ENCODE assay signal across 2 cellular contexts in the genomic region with DNA sequence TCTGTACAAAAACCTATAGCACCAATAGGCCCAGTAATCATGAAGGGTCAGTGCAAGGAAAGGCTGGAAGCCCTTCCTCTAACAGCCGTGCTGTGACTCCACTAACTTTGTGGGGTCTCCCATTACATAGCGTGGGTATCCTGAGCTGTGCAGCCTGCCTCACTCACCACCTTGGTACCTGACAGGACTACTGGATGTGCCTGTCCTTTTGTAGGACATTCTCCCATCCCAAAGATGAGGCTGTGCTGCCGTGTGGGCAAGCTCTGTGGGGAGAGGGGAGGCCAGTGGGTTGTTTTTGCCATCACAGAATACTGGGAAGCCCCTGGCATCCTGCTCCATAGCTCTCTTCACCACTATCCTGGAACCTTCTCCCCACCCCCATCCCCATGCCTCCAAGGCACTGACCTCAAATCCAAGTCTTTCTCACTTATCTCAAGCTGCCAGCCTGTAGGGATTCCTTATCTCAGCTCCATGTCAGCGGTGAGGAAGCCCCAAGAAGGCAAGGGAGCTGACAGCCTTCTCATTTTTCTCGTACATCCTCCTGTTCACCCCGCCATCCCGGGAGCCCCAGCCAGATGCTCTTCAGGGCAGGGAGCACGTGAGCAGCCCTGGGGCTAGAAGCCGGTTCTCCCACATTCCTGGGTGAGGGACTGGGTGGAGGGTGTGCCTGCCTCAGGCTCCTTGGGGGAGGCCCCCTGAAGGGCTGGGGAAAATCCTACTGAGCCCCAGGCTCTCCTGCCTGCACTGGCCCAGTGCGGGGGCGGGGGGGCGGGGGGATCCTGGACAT.
TF ChIP-seq lines count a peak whose summit lies in the region.

No MANE protein-coding gene starts in this region.

TF ChIP-seq in IMR-90, 13 proteins besides CTCF, POLR2A, EP300 and RAD21:
- TF ChIP-seq, protein P1, sequence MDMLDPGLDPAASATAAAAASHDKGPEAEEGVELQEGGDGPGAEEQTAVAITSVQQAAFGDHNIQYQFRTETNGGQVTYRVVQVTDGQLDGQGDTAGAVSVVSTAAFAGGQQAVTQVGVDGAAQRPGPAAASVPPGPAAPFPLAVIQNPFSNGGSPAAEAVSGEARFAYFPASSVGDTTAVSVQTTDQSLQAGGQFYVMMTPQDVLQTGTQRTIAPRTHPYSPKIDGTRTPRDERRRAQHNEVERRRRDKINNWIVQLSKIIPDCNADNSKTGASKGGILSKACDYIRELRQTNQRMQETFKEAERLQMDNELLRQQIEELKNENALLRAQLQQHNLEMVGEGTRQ (IDR thresholded peaks at IDR 0.05; ENCODE audit: low read depth, low read length) = no peak
- TF ChIP-seq MXI1 (IDR thresholded peaks at IDR 0.05; ENCODE audit: borderline replicate concordance, low read depth, low read length) = no peak
- no peak for TF ChIP-seq MAZ (IDR thresholded peaks at IDR 0.05; ENCODE audit: borderline replicate concordance, low read depth, low read length)
- TF ChIP-seq BHLHE40 (IDR thresholded peaks at IDR 0.05; ENCODE audit: low read depth, low read length) = no peak
- TF ChIP-seq, protein P2, sequence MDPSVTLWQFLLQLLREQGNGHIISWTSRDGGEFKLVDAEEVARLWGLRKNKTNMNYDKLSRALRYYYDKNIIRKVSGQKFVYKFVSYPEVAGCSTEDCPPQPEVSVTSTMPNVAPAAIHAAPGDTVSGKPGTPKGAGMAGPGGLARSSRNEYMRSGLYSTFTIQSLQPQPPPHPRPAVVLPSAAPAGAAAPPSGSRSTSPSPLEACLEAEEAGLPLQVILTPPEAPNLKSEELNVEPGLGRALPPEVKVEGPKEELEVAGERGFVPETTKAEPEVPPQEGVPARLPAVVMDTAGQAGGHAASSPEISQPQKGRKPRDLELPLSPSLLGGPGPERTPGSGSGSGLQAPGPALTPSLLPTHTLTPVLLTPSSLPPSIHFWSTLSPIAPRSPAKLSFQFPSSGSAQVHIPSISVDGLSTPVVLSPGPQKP (IDR thresholded peaks at IDR 0.05; ENCODE audit: borderline replicate concordance, low read depth, low read length) = no peak
- no peak for TF ChIP-seq NFE2L2 (IDR thresholded peaks at IDR 0.05; ENCODE audit: low read depth, low read length)
- TF ChIP-seq CHD1 (IDR thresholded peaks at IDR 0.05; ENCODE audit: low read depth, low read length) = no peak
- TF ChIP-seq FOS (IDR thresholded peaks at IDR 0.05; ENCODE audit: low read depth, low read length) = no peak
- TF ChIP-seq CEBPB (IDR thresholded peaks at IDR 0.05; ENCODE audit: low read depth, low read length) = no peak
- TF ChIP-seq RCOR1 (IDR thresholded peaks at IDR 0.05; ENCODE audit: insufficient replicate concordance, low read length) = no peak
- no peak for TF ChIP-seq SMC3 (IDR thresholded peaks at IDR 0.05; ENCODE audit: low read depth, low read length)

TF ChIP-seq in K562, 482 proteins besides CTCF, POLR2A, EP300 and RAD21 (continues in another document):
- TF ChIP-seq HCFC1 (IDR thresholded peaks at IDR 0.05; ENCODE audit: low read depth, low read length) = no peak
- TF ChIP-seq MEF2D (tag; conservative IDR thresholded peaks at IDR 0.05; ENCODE audit: low read depth) = 0 out of 2 replicates have a peak, but pooled peaks have one; percentile 70
- peak; percentile 21; the same call in 1 of the 2 replicates for TF ChIP-seq PML (IDR thresholded peaks at IDR 0.05; ENCODE audit: low read length)
- no peak for TF ChIP-seq ILK (tag; IDR thresholded peaks at IDR 0.05; ENCODE audit: borderline replicate concordance, low read depth)
- TF ChIP-seq RCOR1 (IDR thresholded peaks at IDR 0.05; ENCODE audit: borderline replicate concordance in 1 of 2, low read depth in 2 of 2, low read length in 2 of 2) = peak; percentile 73 to 99; a peak in 3 of 4 replicates
- TF ChIP-seq SOX6 (IDR thresholded peaks at IDR 0.05) = peak; percentile 90
- no peak for TF ChIP-seq GABPB2 (CRISPR knock-in tag; conservative IDR thresholded peaks at IDR 0.05)
- TF ChIP-seq ZNF140 (CRISPR knock-in tag; IDR thresholded peaks at IDR 0.05) = no peak
- no peak for TF ChIP-seq FOXJ3 (CRISPR knock-in tag; IDR thresholded peaks at IDR 0.05)
- no peak for TF ChIP-seq ZZZ3 (IDR thresholded peaks at IDR 0.05)
- no peak for TF ChIP-seq CEBPB (tag; IDR thresholded peaks at IDR 0.05)
- TF ChIP-seq MECOM (CRISPR knock-in tag; IDR thresholded peaks at IDR 0.05) = peak; percentile 65; the same call in 1 of the 2 replicates
- TF ChIP-seq, protein P3, sequence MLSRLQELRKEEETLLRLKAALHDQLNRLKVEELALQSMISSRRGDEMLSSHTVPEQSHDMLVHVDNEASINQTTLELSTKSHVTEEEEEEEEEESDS (CRISPR knock-in tag; IDR thresholded peaks at IDR 0.05) = no peak
- no peak for TF ChIP-seq WHSC1 (IDR thresholded peaks at IDR 0.05; ENCODE audit: low read length)
- TF ChIP-seq ZNF282 (CRISPR knock-in tag; IDR thresholded peaks at IDR 0.05) = no peak
- no peak for TF ChIP-seq RBM34 (IDR thresholded peaks at IDR 0.05; ENCODE audit: borderline replicate concordance, insufficient read depth, low read length)
- peak; percentile 82 for TF ChIP-seq ZNF197 (CRISPR knock-in tag; IDR thresholded peaks at IDR 0.05; ENCODE audit: low read depth)
- TF ChIP-seq IRF2 (CRISPR knock-in tag; IDR thresholded peaks at IDR 0.05) = no peak
- TF ChIP-seq, protein P4, sequence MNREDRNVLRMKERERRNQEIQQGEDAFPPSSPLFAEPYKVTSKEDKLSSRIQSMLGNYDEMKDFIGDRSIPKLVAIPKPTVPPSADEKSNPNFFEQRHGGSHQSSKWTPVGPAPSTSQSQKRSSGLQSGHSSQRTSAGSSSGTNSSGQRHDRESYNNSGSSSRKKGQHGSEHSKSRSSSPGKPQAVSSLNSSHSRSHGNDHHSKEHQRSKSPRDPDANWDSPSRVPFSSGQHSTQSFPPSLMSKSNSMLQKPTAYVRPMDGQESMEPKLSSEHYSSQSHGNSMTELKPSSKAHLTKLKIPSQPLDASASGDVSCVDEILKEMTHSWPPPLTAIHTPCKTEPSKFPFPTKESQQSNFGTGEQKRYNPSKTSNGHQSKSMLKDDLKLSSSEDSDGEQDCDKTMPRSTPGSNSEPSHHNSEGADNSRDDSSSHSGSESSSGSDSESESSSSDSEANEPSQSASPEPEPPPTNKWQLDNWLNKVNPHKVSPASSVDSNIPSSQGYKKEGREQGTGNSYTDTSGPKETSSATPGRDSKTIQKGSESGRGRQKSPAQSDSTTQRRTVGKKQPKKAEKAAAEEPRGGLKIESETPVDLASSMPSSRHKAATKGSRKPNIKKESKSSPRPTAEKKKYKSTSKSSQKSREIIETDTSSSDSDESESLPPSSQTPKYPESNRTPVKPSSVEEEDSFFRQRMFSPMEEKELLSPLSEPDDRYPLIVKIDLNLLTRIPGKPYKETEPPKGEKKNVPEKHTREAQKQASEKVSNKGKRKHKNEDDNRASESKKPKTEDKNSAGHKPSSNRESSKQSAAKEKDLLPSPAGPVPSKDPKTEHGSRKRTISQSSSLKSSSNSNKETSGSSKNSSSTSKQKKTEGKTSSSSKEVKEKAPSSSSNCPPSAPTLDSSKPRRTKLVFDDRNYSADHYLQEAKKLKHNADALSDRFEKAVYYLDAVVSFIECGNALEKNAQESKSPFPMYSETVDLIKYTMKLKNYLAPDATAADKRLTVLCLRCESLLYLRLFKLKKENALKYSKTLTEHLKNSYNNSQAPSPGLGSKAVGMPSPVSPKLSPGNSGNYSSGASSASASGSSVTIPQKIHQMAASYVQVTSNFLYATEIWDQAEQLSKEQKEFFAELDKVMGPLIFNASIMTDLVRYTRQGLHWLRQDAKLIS (CRISPR knock-in tag; IDR thresholded peaks at IDR 0.05) = no peak
- TF ChIP-seq ZNF695 (CRISPR knock-in tag; IDR thresholded peaks at IDR 0.05) = no peak
- peak; percentile 98 for TF ChIP-seq CTBP1 (IDR thresholded peaks at IDR 0.05; ENCODE audit: borderline replicate concordance)
- TF ChIP-seq ZNF707 (CRISPR knock-in tag; conservative IDR thresholded peaks at IDR 0.05) = no peak
- TF ChIP-seq NCOA2 (IDR thresholded peaks at IDR 0.05; ENCODE audit: partially characterized antibody in 2 of 2) = no peak
- no peak for TF ChIP-seq KHSRP (IDR thresholded peaks at IDR 0.05)
- TF ChIP-seq ZNF165 (CRISPR knock-in tag; IDR thresholded peaks at IDR 0.05; ENCODE audit: borderline replicate concordance) = no peak
- TF ChIP-seq HDAC1 (IDR thresholded peaks at IDR 0.05) = peak in 1 of 2 experiments; percentile 96; a peak in 2 of 4 replicates
- TF ChIP-seq TRIM28 (IDR thresholded peaks at IDR 0.05) = no peak
- TF ChIP-seq PRMT5 (CRISPR knock-in tag; IDR thresholded peaks at IDR 0.05) = no peak
- no peak for TF ChIP-seq ARID2 (IDR thresholded peaks at IDR 0.05)
- TF ChIP-seq, protein P5, sequence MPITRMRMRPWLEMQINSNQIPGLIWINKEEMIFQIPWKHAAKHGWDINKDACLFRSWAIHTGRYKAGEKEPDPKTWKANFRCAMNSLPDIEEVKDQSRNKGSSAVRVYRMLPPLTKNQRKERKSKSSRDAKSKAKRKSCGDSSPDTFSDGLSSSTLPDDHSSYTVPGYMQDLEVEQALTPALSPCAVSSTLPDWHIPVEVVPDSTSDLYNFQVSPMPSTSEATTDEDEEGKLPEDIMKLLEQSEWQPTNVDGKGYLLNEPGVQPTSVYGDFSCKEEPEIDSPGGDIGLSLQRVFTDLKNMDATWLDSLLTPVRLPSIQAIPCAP (CRISPR knock-in tag; IDR thresholded peaks at IDR 0.05; ENCODE audit: borderline replicate concordance) = no peak
- no peak for TF ChIP-seq ZBTB7A (IDR thresholded peaks at IDR 0.05; ENCODE audit: borderline replicate concordance, control insufficient read depth, low read depth, low read length)
- TF ChIP-seq, protein P6, sequence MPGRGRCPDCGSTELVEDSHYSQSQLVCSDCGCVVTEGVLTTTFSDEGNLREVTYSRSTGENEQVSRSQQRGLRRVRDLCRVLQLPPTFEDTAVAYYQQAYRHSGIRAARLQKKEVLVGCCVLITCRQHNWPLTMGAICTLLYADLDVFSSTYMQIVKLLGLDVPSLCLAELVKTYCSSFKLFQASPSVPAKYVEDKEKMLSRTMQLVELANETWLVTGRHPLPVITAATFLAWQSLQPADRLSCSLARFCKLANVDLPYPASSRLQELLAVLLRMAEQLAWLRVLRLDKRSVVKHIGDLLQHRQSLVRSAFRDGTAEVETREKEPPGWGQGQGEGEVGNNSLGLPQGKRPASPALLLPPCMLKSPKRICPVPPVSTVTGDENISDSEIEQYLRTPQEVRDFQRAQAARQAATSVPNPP (IDR thresholded peaks at IDR 0.05; ENCODE audit: borderline replicate concordance, insufficient read depth, insufficient read length) = no peak
- TF ChIP-seq, protein P7, sequence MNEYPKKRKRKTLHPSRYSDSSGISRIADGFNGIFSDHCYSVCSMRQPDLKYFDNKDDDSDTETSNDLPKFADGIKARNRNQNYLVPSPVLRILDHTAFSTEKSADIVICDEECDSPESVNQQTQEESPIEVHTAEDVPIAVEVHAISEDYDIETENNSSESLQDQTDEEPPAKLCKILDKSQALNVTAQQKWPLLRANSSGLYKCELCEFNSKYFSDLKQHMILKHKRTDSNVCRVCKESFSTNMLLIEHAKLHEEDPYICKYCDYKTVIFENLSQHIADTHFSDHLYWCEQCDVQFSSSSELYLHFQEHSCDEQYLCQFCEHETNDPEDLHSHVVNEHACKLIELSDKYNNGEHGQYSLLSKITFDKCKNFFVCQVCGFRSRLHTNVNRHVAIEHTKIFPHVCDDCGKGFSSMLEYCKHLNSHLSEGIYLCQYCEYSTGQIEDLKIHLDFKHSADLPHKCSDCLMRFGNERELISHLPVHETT (CRISPR knock-in tag; conservative IDR thresholded peaks at IDR 0.05 in 1 of 2, IDR thresholded peaks at IDR 0.05 in 1 of 2) = peak in 1 of 2 experiments; percentile 66; a peak in 1 of 4 replicates
- no peak for TF ChIP-seq SUPT5H (IDR thresholded peaks at IDR 0.05)
- TF ChIP-seq, protein P8, sequence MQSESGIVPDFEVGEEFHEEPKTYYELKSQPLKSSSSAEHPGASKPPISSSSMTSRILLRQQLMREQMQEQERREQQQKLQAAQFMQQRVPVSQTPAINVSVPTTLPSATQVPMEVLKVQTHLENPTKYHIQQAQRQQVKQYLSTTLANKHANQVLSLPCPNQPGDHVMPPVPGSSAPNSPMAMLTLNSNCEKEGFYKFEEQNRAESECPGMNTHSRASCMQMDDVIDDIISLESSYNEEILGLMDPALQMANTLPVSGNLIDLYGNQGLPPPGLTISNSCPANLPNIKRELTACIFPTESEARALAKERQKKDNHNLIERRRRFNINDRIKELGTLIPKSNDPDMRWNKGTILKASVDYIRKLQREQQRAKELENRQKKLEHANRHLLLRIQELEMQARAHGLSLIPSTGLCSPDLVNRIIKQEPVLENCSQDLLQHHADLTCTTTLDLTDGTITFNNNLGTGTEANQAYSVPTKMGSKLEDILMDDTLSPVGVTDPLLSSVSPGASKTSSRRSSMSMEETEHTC (IDR thresholded peaks at IDR 0.05) = 0 out of 2 replicates have a peak, but pooled peaks have one; percentile 12
- TF ChIP-seq ZNF668 (CRISPR knock-in tag; IDR thresholded peaks at IDR 0.05) = no peak
- TF ChIP-seq, protein P9, sequence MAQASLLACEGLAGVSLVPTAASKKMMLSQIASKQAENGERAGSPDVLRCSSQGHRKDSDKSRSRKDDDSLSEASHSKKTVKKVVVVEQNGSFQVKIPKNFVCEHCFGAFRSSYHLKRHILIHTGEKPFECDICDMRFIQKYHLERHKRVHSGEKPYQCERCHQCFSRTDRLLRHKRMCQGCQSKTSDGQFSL (CRISPR knock-in tag; IDR thresholded peaks at IDR 0.05) = no peak
- TF ChIP-seq, protein P9 (tag; IDR thresholded peaks at IDR 0.05) = no peak
- TF ChIP-seq SREBF2 (CRISPR knock-in tag; IDR thresholded peaks at IDR 0.05) = no peak
- no peak; the same call in 1 of the 2 replicates for TF ChIP-seq ZNF324 (CRISPR knock-in tag; IDR thresholded peaks at IDR 0.05)
- 0 out of 2 replicates have a peak, but pooled peaks have one; percentile 47 for TF ChIP-seq STAT5A (IDR thresholded peaks at IDR 0.05; ENCODE audit: borderline replicate concordance, low read length)
- TF ChIP-seq ASH1L (IDR thresholded peaks at IDR 0.05; ENCODE audit: borderline replicate concordance, low read depth, partially characterized antibody) = no peak
- TF ChIP-seq ZNF217 (CRISPR knock-in tag; IDR thresholded peaks at IDR 0.05) = no peak
